Comparison of ENCODE assay signal across 23 cellular contexts in genomic region chr16:56767018-56767417, GRCh38.
"Had no signal": no experiment of that assay in that cellular context is flagged by ENCODE, and none has a peak within 500 bp of the region (broad histone marks: within the 10 kb centered on the region; RNA-seq: fewer than 3 reads in every experiment).

No MANE protein-coding gene starts in this region.

- H3K36me3 ChIP-seq: left ventricle myocardium inferior, neural progenitor cell had no signal

- H3K4me3 Mint-ChIP-seq: activated CD4-positive, alpha-beta T cell treated with anti-CD3 and anti-CD28 coated beads, Interleukin-2, amount 10 ng/mL, durations not matched to agents 24 days and 14 days; activated naive CD4-positive, alpha-beta T cell treated with anti-CD3 and anti-CD28 coated beads, Interleukin-2, amount 10 ng/mL, durations not matched to agents 7 days and 5 days; endodermal cell; memory B cell; naive B cell; neural progenitor cell; T-cell had no signal

- FAIRE-seq: colon, kidney had no signal

- DNase-seq: activated CD4-positive, alpha-beta T cell treated with anti-CD3 and anti-CD28 coated beads, Interleukin-2, amount 10 ng/mL, durations not matched to agents 24 days and 14 days; activated CD8-positive, alpha-beta memory T cell treated with anti-CD3 and anti-CD28 coated beads for 24 hours; activated CD8-positive, alpha-beta memory T cell treated with anti-CD3 and anti-CD28 coated beads, Interleukin-2, amount 50 U/mL, for 48 hours; activated effector memory CD4-positive, alpha-beta T cell treated with Interleukin-2 at 50 U/mL for 16 hours; activated naive CD4-positive, alpha-beta T cell treated with anti-CD3 and anti-CD28 coated beads, Interleukin-2, amount 10 ng/mL, durations not matched to agents 7 days and 5 days; activated T-cell treated with anti-CD3 and anti-CD28 coated beads, Interleukin-2, amount 50 U/mL, for 48 hours; aorta; endodermal cell; foreskin fibroblast; kidney; left ventricle myocardium inferior; naive B cell; psoas muscle; right cardiac atrium; stimulated activated CD4-positive, alpha-beta T cell treated with anti-CD3 and anti-CD28 coated beads, Interleukin-2, amount 100 ng/mL, for 24 hours; stimulated activated naive CD4-positive, alpha-beta T cell treated with Interleukin-2 at 50 U/mL for 16 hours; T-cell; T-helper 9 cell; tibial artery had no signal

- H3K27me3 Mint-ChIP-seq: activated CD4-positive, alpha-beta T cell treated with anti-CD3 and anti-CD28 coated beads, Interleukin-2, amount 10 ng/mL, durations not matched to agents 24 days and 14 days; activated naive CD4-positive, alpha-beta T cell treated with anti-CD3 and anti-CD28 coated beads, Interleukin-2, amount 10 ng/mL, durations not matched to agents 7 days and 5 days; memory B cell; naive B cell; T-cell had no signal

- H3K9me3 ChIP-seq: left ventricle myocardium inferior, psoas muscle, tibial artery had no signal

- H3K27ac ChIP-seq: epithelial cell of prostate, left ventricle myocardium inferior, neural progenitor cell, psoas muscle, tibial artery had no signal

- ATAC-seq: psoas muscle, right cardiac atrium, T-cell had no signal

- H3K4me1 Mint-ChIP-seq: neural progenitor cell had no signal

- H3K27me3 ChIP-seq: neural progenitor cell, tibial artery had no signal

- H3K27ac Mint-ChIP-seq: activated CD4-positive, alpha-beta T cell treated with anti-CD3 and anti-CD28 coated beads, Interleukin-2, amount 10 ng/mL, durations not matched to agents 24 days and 14 days; activated naive CD4-positive, alpha-beta T cell treated with anti-CD3 and anti-CD28 coated beads, Interleukin-2, amount 10 ng/mL, durations not matched to agents 7 days and 5 days; endodermal cell; memory B cell; neural progenitor cell; T-cell had no signal

- H3K4me3 ChIP-seq: left ventricle myocardium inferior, neural progenitor cell, psoas muscle, tibial artery had no signal
